Comparison of ENCODE assay signal across 1 cellular context in genomic region chr3:52446631-52447511, GRCh38.
A peak's percentile ranks its signal among the peaks of the same experiment; 100 is the strongest.
TF ChIP-seq lines count a peak whose summit lies in the region.

No MANE protein-coding gene starts in this region.

TF ChIP-seq in GM12878, 131 proteins besides CTCF, POLR2A, EP300 and RAD21 (continues in another document):
- peak in 1 of 2 experiments; percentile 17; a peak in 1 of 4 replicates for TF ChIP-seq IKZF2 (IDR thresholded peaks at IDR 0.05)
- TF ChIP-seq RELB (IDR thresholded peaks at IDR 0.05; ENCODE audit: low read depth): no peak
- no peak for TF ChIP-seq PAX5 (IDR thresholded peaks at IDR 0.05; ENCODE audit: borderline replicate concordance, low read depth, low read length)
- no peak for TF ChIP-seq NRF1 (conservative IDR thresholded peaks at IDR 0.05; ENCODE audit: low read depth, low read length)
- no peak for TF ChIP-seq CEBPZ (IDR thresholded peaks at IDR 0.05; ENCODE audit: low read depth, low read length)
- no peak for TF ChIP-seq EZH2 (IDR thresholded peaks at IDR 0.05; ENCODE audit: borderline replicate concordance, control insufficient read depth, low read depth, low read length)
- TF ChIP-seq YBX1 (IDR thresholded peaks at IDR 0.05): no peak
- TF ChIP-seq MTA3 (IDR thresholded peaks at IDR 0.05; ENCODE audit: borderline replicate concordance, low read length): no peak
- TF ChIP-seq SRF (IDR thresholded peaks at IDR 0.05; ENCODE audit: low read depth in 2 of 2, low read length in 2 of 2): no peak
- no peak for TF ChIP-seq USF2 (IDR thresholded peaks at IDR 0.05; ENCODE audit: borderline replicate concordance, low read depth, low read length)
- no peak for TF ChIP-seq SKIL (IDR thresholded peaks at IDR 0.05; ENCODE audit: low read depth, poor library complexity, severe bottlenecking)
- no peak for TF ChIP-seq STAT1 (conservative IDR thresholded peaks at IDR 0.05)
- no peak for TF ChIP-seq ZNF274 (IDR thresholded peaks at IDR 0.05; ENCODE audit: insufficient read depth, insufficient read length)
- TF ChIP-seq IRF5 (IDR thresholded peaks at IDR 0.05; ENCODE audit: borderline replicate concordance): no peak
- TF ChIP-seq ZNF207 (IDR thresholded peaks at IDR 0.05; ENCODE audit: borderline replicate concordance): no peak
- TF ChIP-seq ZSCAN29 (IDR thresholded peaks at IDR 0.05): no peak
- TF ChIP-seq HDAC2 (IDR thresholded peaks at IDR 0.05): no peak
- no peak for TF ChIP-seq SPI1 (IDR thresholded peaks at IDR 0.05; ENCODE audit: borderline replicate concordance, insufficient read depth, low read depth, low read length)
- 0 out of 2 replicates have a peak, but pooled peaks have one; percentile 34 for TF ChIP-seq IKZF1 (conservative IDR thresholded peaks at IDR 0.05)
- TF ChIP-seq HDAC6 (IDR thresholded peaks at IDR 0.05; ENCODE audit: unreplicated experiment): no peak
- TF ChIP-seq NFYA (IDR thresholded peaks at IDR 0.05; ENCODE audit: borderline replicate concordance, low read depth, low read length): no peak
- peak; percentile 89 for TF ChIP-seq SMC3 (IDR thresholded peaks at IDR 0.05; ENCODE audit: borderline replicate concordance, low read length)
- TF ChIP-seq POLR2AphosphoS5 (IDR thresholded peaks at IDR 0.05; ENCODE audit: low read length): no peak
- TF ChIP-seq CHD2 (IDR thresholded peaks at IDR 0.05; ENCODE audit: borderline replicate concordance, low read depth, low read length): no peak
- no peak for TF ChIP-seq CBX3 (IDR thresholded peaks at IDR 0.05; ENCODE audit: borderline replicate concordance, low read depth)
- TF ChIP-seq JUND (IDR thresholded peaks at IDR 0.05; ENCODE audit: low read depth, low read length): no peak
- no peak for TF ChIP-seq STAT3 (IDR thresholded peaks at IDR 0.05; ENCODE audit: low read depth, low read length)
- TF ChIP-seq ZNF687 (IDR thresholded peaks at IDR 0.05): no peak
- TF ChIP-seq CBX5 (IDR thresholded peaks at IDR 0.05; ENCODE audit: low read depth): no peak
- TF ChIP-seq NR2C1 (IDR thresholded peaks at IDR 0.05): no peak
- TF ChIP-seq PKNOX1 (IDR thresholded peaks at IDR 0.05): no peak
- TF ChIP-seq DPF2 (IDR thresholded peaks at IDR 0.05): no peak
- peak; percentile 52; the same call in 1 of the 2 replicates for TF ChIP-seq TARDBP (IDR thresholded peaks at IDR 0.05; ENCODE audit: borderline replicate concordance)
- 0 out of 3 replicates have a peak, but pooled peaks have one; percentile 40 for TF ChIP-seq POU2F2 (IDR thresholded peaks at IDR 0.05; ENCODE audit: borderline replicate concordance, low read depth, low read length)
- no peak for TF ChIP-seq TCF7 (IDR thresholded peaks at IDR 0.05; ENCODE audit: borderline replicate concordance)
- TF ChIP-seq FOS (IDR thresholded peaks at IDR 0.05; ENCODE audit: borderline replicate concordance, extremely low read depth, insufficient read length): no peak
- 0 out of 2 replicates have a peak, but pooled peaks have one; percentile 26 for TF ChIP-seq IRF3 (IDR thresholded peaks at IDR 0.05)
- TF ChIP-seq CEBPB (IDR thresholded peaks at IDR 0.05; ENCODE audit: borderline replicate concordance in 1 of 2, low read depth in 2 of 2, low read length in 2 of 2): no peak
- TF ChIP-seq JUNB (IDR thresholded peaks at IDR 0.05): no peak
- TF ChIP-seq RAD51 (IDR thresholded peaks at IDR 0.05): no peak
- TF ChIP-seq ZNF24 (IDR thresholded peaks at IDR 0.05): no peak
- TF ChIP-seq TAF1 (IDR thresholded peaks at IDR 0.05; ENCODE audit: borderline replicate concordance, low read depth, low read length): no peak
- no peak for TF ChIP-seq IRF4 (IDR thresholded peaks at IDR 0.05; ENCODE audit: low read depth, low read length)
- no peak for TF ChIP-seq SMAD1 (IDR thresholded peaks at IDR 0.05; ENCODE audit: low read depth, partially characterized antibody)
